21 cellular contexts compared by ENCODE assay signal in the genomic region with DNA sequence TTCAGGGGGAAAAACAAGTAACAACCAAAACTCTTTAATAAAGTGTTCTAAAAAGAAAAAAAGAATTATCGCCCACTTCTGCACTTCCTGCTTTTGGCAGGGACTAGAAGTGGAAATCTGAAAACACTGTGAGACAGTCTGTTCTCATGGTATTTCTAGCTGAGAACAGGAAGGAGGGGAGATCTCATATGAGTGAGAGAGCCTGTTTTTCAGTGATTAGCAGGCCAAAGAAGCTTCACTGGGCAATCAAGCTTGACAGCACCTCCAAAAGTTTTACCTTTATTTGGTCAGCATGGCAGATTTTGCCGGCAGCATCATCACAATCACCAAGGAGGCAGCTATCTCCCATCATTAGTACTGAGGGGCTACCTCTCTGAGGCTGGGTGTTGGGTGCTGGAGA.
DNase-seq lines count a peak whose midpoint lies in the region; ATAC-seq, FAIRE-seq and TF ChIP-seq lines count a peak whose summit lies in the region.
"Had no signal": no experiment of that assay in that cellular context is flagged by ENCODE, and none has a peak within 500 bp of the region (broad histone marks: within the 10 kb centered on the region; RNA-seq: fewer than 3 reads in every experiment).

No MANE protein-coding gene starts in this region.

- DNase-seq in CD4-positive, CD25-positive, alpha-beta regulatory T cell, result no peak
- DNase-seq in fibroblast of lung (ENCODE audit: low read depth in 2 of 2), result no peak
- no peak for DNase-seq in COR-L47 (lab: John Stamatoyannopoulos, UW)
- DNase-seq in foreskin fibroblast, result no peak
- no peak for DNase-seq in ovary
- no peak for DNase-seq in kidney
- DNase-seq: activated effector memory CD4-positive, alpha-beta T cell treated with anti-CD3 and anti-CD28 coated beads, Interleukin-2, amount 50 U/mL, for 16 hours; colonic mucosa; DND-41; GOT3; immature natural killer cell; NCI-H1048; NK-92 treated with Interleukin-12 subunit alpha and Interleukin-12 subunit beta, amount 100 ng/mL, for 24 hours; RPMI8226 had no signal

- H4K20me1 ChIP-seq in fibroblast of lung (ENCODE audit: control insufficient read depth, extremely low read depth, insufficient read depth, low read length), result no peaks in the 10 kb centered on the region

- TF ChIP-seq POLR2A in ovary (IDR thresholded peaks at IDR 0.05), result no peak

- no peak for FAIRE-seq in kidney (lab: Jason Lieb, UNC)

- WGBS in ovary, 3 donors, result 84 to 87% (median 86%) methylated on average over 2 of the region's 2 CpGs

- no peaks in the 10 kb centered on the region for H3K36me3 ChIP-seq in CD4-positive, CD25-positive, alpha-beta regulatory T cell (ENCODE audit: control insufficient read depth, insufficient read depth, low read length)
- H3K36me3 ChIP-seq in fibroblast of lung (ENCODE audit: control insufficient read depth, insufficient read depth, low read length) (no peaks in the 10 kb centered on the region), ovary (no peaks in the 10 kb centered on the region), kidney (ENCODE audit: control insufficient read depth in 1 of 2, insufficient read depth in 2 of 2, low read length in 2 of 2) (no peaks in the 10 kb centered on the region)
- H3K36me3 ChIP-seq: ascending aorta, colonic mucosa had no signal

- H3K27me3 Mint-ChIP-seq in CD4-positive, CD25-positive, alpha-beta regulatory T cell, result no peaks in the 10 kb centered on the region

- H3K27ac Mint-ChIP-seq in CD4-positive, CD25-positive, alpha-beta regulatory T cell, result peak overlapping the region; percentile 18 to 54 (median 39)
- H3K27ac Mint-ChIP-seq: immature natural killer cell, memory B cell, WTC11 had no signal

- H3K36me3 Mint-ChIP-seq in CD4-positive, CD25-positive, alpha-beta regulatory T cell, result no peaks in the 10 kb centered on the region
- H3K36me3 Mint-ChIP-seq: immature natural killer cell, memory B cell, WTC11 had no signal

- no peak overlapping the region for H3K4me2 ChIP-seq in fibroblast of lung (ENCODE audit: extremely low read depth, insufficient read depth, low read length)

- H3K4me3 Mint-ChIP-seq in CD4-positive, CD25-positive, alpha-beta regulatory T cell, result no peak overlapping the region
- H3K4me3 Mint-ChIP-seq: immature natural killer cell, memory B cell, WTC11 had no signal

- no peak for TF ChIP-seq CTCF in fibroblast of lung (conservative IDR thresholded peaks at IDR 0.05 in 1 of 2, IDR thresholded peaks at IDR 0.05 in 1 of 2; ENCODE audit: low read depth in 1 of 2, low read length in 2 of 2)
- TF ChIP-seq CTCF in foreskin fibroblast (IDR thresholded peaks at IDR 0.05; ENCODE audit: low read depth, low read length), result no peak
- no peak for TF ChIP-seq CTCF in ovary (IDR thresholded peaks at IDR 0.05)
- no peak for TF ChIP-seq CTCF in kidney (IDR thresholded peaks at IDR 0.05; ENCODE audit: borderline replicate concordance, extremely low read depth, insufficient read depth)

- ATAC-seq in CD4-positive, CD25-positive, alpha-beta regulatory T cell (ENCODE audit: low read depth in 2 of 2), result no peak
- peak; percentile 47 for ATAC-seq in GM18909 (IDR thresholded peaks at IDR 0.05; ENCODE audit: poor library complexity, unreplicated experiment)
- ATAC-seq in HG03175 (IDR thresholded peaks at IDR 0.05; ENCODE audit: unreplicated experiment), result peak; percentile 30
- ATAC-seq: sciatic nerve, WTC11 had no signal

- H3K27me3 ChIP-seq in CD4-positive, CD25-positive, alpha-beta regulatory T cell (ENCODE audit: control insufficient read depth, insufficient read depth, low read length), result no peaks in the 10 kb centered on the region
- no peaks in the 10 kb centered on the region for H3K27me3 ChIP-seq in fibroblast of lung (ENCODE audit: control insufficient read depth, insufficient read depth, low read length)
- no peaks in the 10 kb centered on the region for H3K27me3 ChIP-seq in ovary
- H3K27me3 ChIP-seq: ascending aorta, colonic mucosa had no signal

- H3K4me1 Mint-ChIP-seq in CD4-positive, CD25-positive, alpha-beta regulatory T cell, result peaks cover 14 to 45% (median 27%) of the 10 kb centered on the region in 4 donors

- no peaks in the 10 kb centered on the region for H3K9me3 Mint-ChIP-seq in CD4-positive, CD25-positive, alpha-beta regulatory T cell
- H3K9me3 Mint-ChIP-seq: WTC11 had no signal

- no peak for TF ChIP-seq EP300 in ovary (IDR thresholded peaks at IDR 0.05)

- H2AFZ ChIP-seq in fibroblast of lung (ENCODE audit: low read length), result peak overlapping the region; percentile 9

- intact Hi-C loops in ovary (cut with DNase I) (no loop called here), kidney (cut with DNase I) (no loop called here)

- no peaks in the 10 kb centered on the region for H3K9me3 ChIP-seq in CD4-positive, CD25-positive, alpha-beta regulatory T cell (ENCODE audit: control insufficient read depth in 2 of 2, low read length in 2 of 2)
- no peaks in the 10 kb centered on the region for H3K9me3 ChIP-seq in fibroblast of lung (ENCODE audit: control insufficient read depth, insufficient read depth, low read depth, low read length)
- H3K9me3 ChIP-seq in ovary, result no peaks in the 10 kb centered on the region
- H3K9me3 ChIP-seq in kidney (ENCODE audit: control insufficient read depth in 1 of 2, low read length in 2 of 2), result no peaks in the 10 kb centered on the region
- H3K9me3 ChIP-seq: ascending aorta, colonic mucosa had no signal

- no peaks in the 10 kb centered on the region for H3K79me2 ChIP-seq in fibroblast of lung (ENCODE audit: control insufficient read depth, insufficient read depth, low read length)

- H3K4me3 ChIP-seq in CD4-positive, CD25-positive, alpha-beta regulatory T cell (ENCODE audit: low read depth, low read length), result no peak overlapping the region
- H3K4me3 ChIP-seq in fibroblast of lung (replicated peaks in 1 of 4; ENCODE audit: control extremely low read depth in 1 of 4, insufficient read depth in 1 of 4, low read depth in 3 of 4, low read length in 4 of 4) (no peak overlapping the region), foreskin fibroblast (ENCODE audit: low read depth in 1 of 2, low read length in 2 of 2) (no peak overlapping the region), ovary (no peak overlapping the region), kidney (ENCODE audit: low read length in 2 of 2) (no peak overlapping the region)
- H3K4me3 ChIP-seq: ascending aorta, colonic mucosa had no signal

- peaks cover 16% of the 10 kb centered on the region for H3K4me1 ChIP-seq in CD4-positive, CD25-positive, alpha-beta regulatory T cell (ENCODE audit: control insufficient read depth, insufficient read depth, low read length, poor library complexity, severe bottlenecking)
- H3K4me1 ChIP-seq in fibroblast of lung (ENCODE audit: control insufficient read depth, extremely low read depth, insufficient read depth, low read length), result peaks cover 4% of the 10 kb centered on the region
- no peaks in the 10 kb centered on the region for H3K4me1 ChIP-seq in ovary (ENCODE audit: insufficient read depth)
- no peaks in the 10 kb centered on the region for H3K4me1 ChIP-seq in kidney (ENCODE audit: control insufficient read depth in 1 of 2, insufficient read depth in 1 of 2, low read depth in 1 of 2, low read length in 2 of 2)
- H3K4me1 ChIP-seq: ascending aorta, colonic mucosa had no signal

- no peak overlapping the region for H3K27ac ChIP-seq in CD4-positive, CD25-positive, alpha-beta regulatory T cell (ENCODE audit: insufficient read depth, low read length, poor library complexity, severe bottlenecking)
- H3K27ac ChIP-seq in fibroblast of lung (ENCODE audit: insufficient read depth, low read length) (no peak overlapping the region), ovary (no peak overlapping the region), kidney (ENCODE audit: low read depth in 2 of 2, low read length in 2 of 2) (no peak overlapping the region)
- H3K27ac ChIP-seq: ascending aorta, C4-2B, colonic mucosa had no signal

- H3K9ac ChIP-seq in fibroblast of lung (ENCODE audit: insufficient read depth, low read length) (no peak overlapping the region), kidney (ENCODE audit: low read length in 2 of 2) (no peak overlapping the region)

Comparison
In these comparisons a context has a peak if more than half of its experiments do, and no peak if none do; other contexts are left out.
1. ATAC-seq: peak in GM18909 (single experiment) and HG03175 (single experiment); none in CD4-positive, CD25-positive, alpha-beta regulatory T cell (0 of 2).